Comparison of ENCODE assay signal across 1 cellular context in the genomic region with DNA sequence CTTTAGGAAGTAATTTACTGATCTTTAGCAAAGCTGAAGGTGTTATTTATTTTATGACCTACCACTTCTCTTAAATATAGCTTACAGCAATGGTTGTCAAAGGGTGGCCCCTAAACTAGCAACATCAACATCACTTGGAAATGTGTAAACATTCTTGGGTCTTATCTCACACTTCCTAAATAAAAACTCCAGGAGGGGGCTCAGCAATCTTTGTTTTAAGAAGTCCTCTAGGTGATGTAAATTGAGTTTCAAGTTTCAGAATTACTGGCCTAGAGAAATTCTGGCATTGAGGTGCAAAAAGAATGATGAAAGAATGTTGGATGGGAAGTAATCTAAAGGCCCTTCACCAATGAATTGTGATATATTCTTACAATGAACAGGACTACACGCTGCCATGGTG.
TF ChIP-seq lines count a peak whose summit lies in the region.

No MANE protein-coding gene starts in this region.

TF ChIP-seq in GM23338, 12 proteins besides CTCF, POLR2A, EP300 and RAD21 (continued from another document):
- TF ChIP-seq, protein P1, sequence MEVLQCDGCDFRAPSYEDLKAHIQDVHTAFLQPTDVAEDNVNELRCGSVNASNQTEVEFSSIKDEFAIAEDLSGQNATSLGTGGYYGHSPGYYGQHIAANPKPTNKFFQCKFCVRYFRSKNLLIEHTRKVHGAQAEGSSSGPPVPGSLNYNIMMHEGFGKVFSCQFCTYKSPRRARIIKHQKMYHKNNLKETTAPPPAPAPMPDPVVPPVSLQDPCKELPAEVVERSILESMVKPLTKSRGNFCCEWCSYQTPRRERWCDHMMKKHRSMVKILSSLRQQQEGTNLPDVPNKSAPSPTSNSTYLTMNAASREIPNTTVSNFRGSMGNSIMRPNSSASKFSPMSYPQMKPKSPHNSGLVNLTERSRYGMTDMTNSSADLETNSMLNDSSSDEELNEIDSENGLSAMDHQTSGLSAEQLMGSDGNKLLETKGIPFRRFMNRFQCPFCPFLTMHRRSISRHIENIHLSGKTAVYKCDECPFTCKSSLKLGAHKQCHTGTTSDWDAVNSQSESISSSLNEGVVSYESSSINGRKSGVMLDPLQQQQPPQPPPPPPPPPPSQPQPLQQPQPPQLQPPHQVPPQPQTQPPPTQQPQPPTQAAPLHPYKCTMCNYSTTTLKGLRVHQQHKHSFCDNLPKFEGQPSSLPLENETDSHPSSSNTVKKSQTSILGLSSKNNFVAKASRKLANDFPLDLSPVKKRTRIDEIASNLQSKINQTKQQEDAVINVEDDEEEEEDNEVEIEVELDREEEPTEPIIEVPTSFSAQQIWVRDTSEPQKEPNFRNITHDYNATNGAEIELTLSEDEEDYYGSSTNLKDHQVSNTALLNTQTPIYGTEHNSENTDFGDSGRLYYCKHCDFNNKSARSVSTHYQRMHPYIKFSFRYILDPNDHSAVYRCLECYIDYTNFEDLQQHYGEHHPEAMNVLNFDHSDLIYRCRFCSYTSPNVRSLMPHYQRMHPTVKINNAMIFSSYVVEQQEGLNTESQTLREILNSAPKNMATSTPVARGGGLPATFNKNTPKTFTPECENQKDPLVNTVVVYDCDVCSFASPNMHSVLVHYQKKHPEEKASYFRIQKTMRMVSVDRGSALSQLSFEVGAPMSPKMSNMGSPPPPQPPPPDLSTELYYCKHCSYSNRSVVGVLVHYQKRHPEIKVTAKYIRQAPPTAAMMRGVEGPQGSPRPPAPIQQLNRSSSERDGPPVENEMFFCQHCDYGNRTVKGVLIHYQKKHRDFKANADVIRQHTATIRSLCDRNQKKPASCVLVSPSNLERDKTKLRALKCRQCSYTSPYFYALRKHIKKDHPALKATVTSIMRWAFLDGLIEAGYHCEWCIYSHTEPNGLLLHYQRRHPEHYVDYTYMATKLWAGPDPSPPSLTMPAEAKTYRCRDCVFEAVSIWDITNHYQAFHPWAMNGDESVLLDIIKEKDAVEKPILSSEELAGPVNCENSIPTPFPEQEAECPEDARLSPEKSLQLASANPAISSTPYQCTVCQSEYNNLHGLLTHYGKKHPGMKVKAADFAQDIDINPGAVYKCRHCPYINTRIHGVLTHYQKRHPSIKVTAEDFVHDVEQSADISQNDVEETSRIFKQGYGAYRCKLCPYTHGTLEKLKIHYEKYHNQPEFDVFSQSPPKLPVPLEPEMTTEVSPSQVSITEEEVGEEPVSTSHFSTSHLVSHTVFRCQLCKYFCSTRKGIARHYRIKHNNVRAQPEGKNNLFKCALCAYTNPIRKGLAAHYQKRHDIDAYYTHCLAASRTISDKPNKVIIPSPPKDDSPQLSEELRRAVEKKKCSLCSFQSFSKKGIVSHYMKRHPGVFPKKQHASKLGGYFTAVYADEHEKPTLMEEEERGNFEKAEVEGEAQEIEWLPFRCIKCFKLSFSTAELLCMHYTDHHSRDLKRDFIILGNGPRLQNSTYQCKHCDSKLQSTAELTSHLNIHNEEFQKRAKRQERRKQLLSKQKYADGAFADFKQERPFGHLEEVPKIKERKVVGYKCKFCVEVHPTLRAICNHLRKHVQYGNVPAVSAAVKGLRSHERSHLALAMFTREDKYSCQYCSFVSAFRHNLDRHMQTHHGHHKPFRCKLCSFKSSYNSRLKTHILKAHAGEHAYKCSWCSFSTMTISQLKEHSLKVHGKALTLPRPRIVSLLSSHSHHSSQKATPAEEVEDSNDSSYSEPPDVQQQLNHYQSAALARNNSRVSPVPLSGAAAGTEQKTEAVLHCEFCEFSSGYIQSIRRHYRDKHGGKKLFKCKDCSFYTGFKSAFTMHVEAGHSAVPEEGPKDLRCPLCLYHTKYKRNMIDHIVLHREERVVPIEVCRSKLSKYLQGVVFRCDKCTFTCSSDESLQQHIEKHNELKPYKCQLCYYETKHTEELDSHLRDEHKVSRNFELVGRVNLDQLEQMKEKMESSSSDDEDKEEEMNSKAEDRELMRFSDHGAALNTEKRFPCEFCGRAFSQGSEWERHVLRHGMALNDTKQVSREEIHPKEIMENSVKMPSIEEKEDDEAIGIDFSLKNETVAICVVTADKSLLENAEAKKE (CRISPR knock-in tag; IDR thresholded peaks at IDR 0.05): no peak
- TF ChIP-seq EZH2 (IDR thresholded peaks at IDR 0.05; ENCODE audit: low read depth, unreplicated experiment): no peak
- TF ChIP-seq ZNF331 (CRISPR knock-in tag; IDR thresholded peaks at IDR 0.05; ENCODE audit: low read depth): no peak
- no peak for TF ChIP-seq JUNB (IDR thresholded peaks at IDR 0.05; ENCODE audit: unreplicated experiment)
- TF ChIP-seq STAT1 (IDR thresholded peaks at IDR 0.05; ENCODE audit: unreplicated experiment): no peak
- TF ChIP-seq CREB1 (CRISPR knock-in tag; IDR thresholded peaks at IDR 0.05; ENCODE audit: low read depth): no peak
- TF ChIP-seq, protein P2, sequence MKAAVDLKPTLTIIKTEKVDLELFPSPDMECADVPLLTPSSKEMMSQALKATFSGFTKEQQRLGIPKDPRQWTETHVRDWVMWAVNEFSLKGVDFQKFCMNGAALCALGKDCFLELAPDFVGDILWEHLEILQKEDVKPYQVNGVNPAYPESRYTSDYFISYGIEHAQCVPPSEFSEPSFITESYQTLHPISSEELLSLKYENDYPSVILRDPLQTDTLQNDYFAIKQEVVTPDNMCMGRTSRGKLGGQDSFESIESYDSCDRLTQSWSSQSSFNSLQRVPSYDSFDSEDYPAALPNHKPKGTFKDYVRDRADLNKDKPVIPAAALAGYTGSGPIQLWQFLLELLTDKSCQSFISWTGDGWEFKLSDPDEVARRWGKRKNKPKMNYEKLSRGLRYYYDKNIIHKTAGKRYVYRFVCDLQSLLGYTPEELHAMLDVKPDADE (IDR thresholded peaks at IDR 0.05): no peak
- TF ChIP-seq ZNF114 (CRISPR knock-in tag; IDR thresholded peaks at IDR 0.05): no peak
- TF ChIP-seq NANOG (IDR thresholded peaks at IDR 0.05; ENCODE audit: borderline replicate concordance): no peak
TF ChIP-seq in GM23338: peak in this region for 0.
